ENCODE assay signal across 19 cellular contexts in genomic region chr12:4833053-4833452, GRCh38.
DNase-seq lines count a peak whose midpoint lies in the region; ATAC-seq, FAIRE-seq and TF ChIP-seq lines count a peak whose summit lies in the region.
"Had no signal": no experiment of that assay in that cellular context is flagged by ENCODE, and none has a peak within 500 bp of the region (broad histone marks: within the 10 kb centered on the region; RNA-seq: fewer than 3 reads in every experiment).

No MANE protein-coding gene starts in this region.

- H3K36me3 ChIP-seq in GM23338 (ENCODE audit: insufficient read depth), result no peaks in the 10 kb centered on the region

- H3K9me3 Mint-ChIP-seq in activated naive CD8-positive, alpha-beta T cell treated with anti-CD3 and anti-CD28 coated beads, Interleukin-2, amount 10 ng/mL, durations not matched to agents 7 days and 5 days, result peaks cover 12% of the 10 kb centered on the region
- H3K9me3 Mint-ChIP-seq in activated naive CD8-positive, alpha-beta T cell treated with anti-CD3 and anti-CD28 coated beads, Interleukin-2, amount 50 U/mL, for 24 hours, result peaks cover 8% of the 10 kb centered on the region
- no peaks in the 10 kb centered on the region; the same call in 2 of the 3 replicates for H3K9me3 Mint-ChIP-seq in GM23338

- no peaks in the 10 kb centered on the region for H3K27me3 ChIP-seq in GM23338 (ENCODE audit: insufficient read depth)

- peaks cover 22% of the 10 kb centered on the region for H3K27me3 Mint-ChIP-seq in activated naive CD8-positive, alpha-beta T cell treated with anti-CD3 and anti-CD28 coated beads, Interleukin-2, amount 10 ng/mL, durations not matched to agents 7 days and 5 days
- H3K27me3 Mint-ChIP-seq in activated naive CD8-positive, alpha-beta T cell treated with anti-CD3 and anti-CD28 coated beads, Interleukin-2, amount 50 U/mL, for 24 hours, result peaks cover 1% of the 10 kb centered on the region
- peaks cover 5% of the 10 kb centered on the region for H3K27me3 Mint-ChIP-seq in GM23338 (ENCODE audit: insufficient read depth, low read depth, poor library complexity)

- H2AFZ ChIP-seq in GM23338, result no peak overlapping the region

- H3K4me1 Mint-ChIP-seq in activated naive CD8-positive, alpha-beta T cell treated with anti-CD3 and anti-CD28 coated beads, Interleukin-2, amount 10 ng/mL, durations not matched to agents 7 days and 5 days, result peaks cover 34% of the 10 kb centered on the region
- peaks cover 45% of the 10 kb centered on the region for H3K4me1 Mint-ChIP-seq in activated naive CD8-positive, alpha-beta T cell treated with anti-CD3 and anti-CD28 coated beads, Interleukin-2, amount 50 U/mL, for 24 hours
- H3K4me1 Mint-ChIP-seq in GM23338, result peaks cover 6% of the 10 kb centered on the region

- POLR2A ChIA-PET in activated naive CD8-positive, alpha-beta T cell treated with anti-CD3 and anti-CD28 coated beads, Interleukin-2, amount 10 ng/mL, durations not matched to agents 7 days and 5 days (lab: Charles Lee), result no interaction called here

- peak overlapping the region; percentile 28 for H3K27ac Mint-ChIP-seq in activated naive CD8-positive, alpha-beta T cell treated with anti-CD3 and anti-CD28 coated beads, Interleukin-2, amount 10 ng/mL, durations not matched to agents 7 days and 5 days
- H3K27ac Mint-ChIP-seq in activated naive CD8-positive, alpha-beta T cell treated with anti-CD3 and anti-CD28 coated beads, Interleukin-2, amount 50 U/mL, for 24 hours, result no peak overlapping the region
- H3K27ac Mint-ChIP-seq in GM23338, result no peak overlapping the region
- H3K27ac Mint-ChIP-seq: CD4-positive, alpha-beta memory T cell; HFFc6 had no signal

- no peaks in the 10 kb centered on the region for H3F3A ChIP-seq in GM23338 (replicated peaks; ENCODE audit: low read depth)

- H3K4me2 ChIP-seq in GM23338, result no peak overlapping the region

- H4K20me1 ChIP-seq in GM23338 (replicated peaks; ENCODE audit: insufficient read depth), result no peaks in the 10 kb centered on the region; the same call in none of the 2 replicates

- FAIRE-seq in urothelium cell line (lab: Jason Lieb, UNC), result peak; percentile 59
- FAIRE-seq: HTR-8/SVneo had no signal

- intact Hi-C loops in posterior vena cava (cut with DNase I), result no loop called here

- no peaks in the 10 kb centered on the region for H3K9me2 ChIP-seq in GM23338 (ENCODE audit: insufficient read depth)

- no peak overlapping the region for H3K4me3 Mint-ChIP-seq in activated naive CD8-positive, alpha-beta T cell treated with anti-CD3 and anti-CD28 coated beads, Interleukin-2, amount 10 ng/mL, durations not matched to agents 7 days and 5 days
- H3K4me3 Mint-ChIP-seq in activated naive CD8-positive, alpha-beta T cell treated with anti-CD3 and anti-CD28 coated beads, Interleukin-2, amount 50 U/mL, for 24 hours, result no peak overlapping the region
- H3K4me3 Mint-ChIP-seq in GM23338, result no peak overlapping the region
- H3K4me3 Mint-ChIP-seq: CD14-positive monocyte; CD4-positive, alpha-beta memory T cell; HFFc6 had no signal

- no peak overlapping the region for H3K27ac ChIP-seq in GM23338 (ENCODE audit: low read depth)
- H3K27ac ChIP-seq: 22Rv1 had no signal

- peaks cover 12% of the 10 kb centered on the region for H3K36me3 Mint-ChIP-seq in activated naive CD8-positive, alpha-beta T cell treated with anti-CD3 and anti-CD28 coated beads, Interleukin-2, amount 10 ng/mL, durations not matched to agents 7 days and 5 days
- H3K36me3 Mint-ChIP-seq in activated naive CD8-positive, alpha-beta T cell treated with anti-CD3 and anti-CD28 coated beads, Interleukin-2, amount 50 U/mL, for 24 hours (ENCODE audit: low read depth), result peaks cover 2% of the 10 kb centered on the region
- H3K36me3 Mint-ChIP-seq in GM23338 (ENCODE audit: low read depth), result no peaks in the 10 kb centered on the region; the same call in 2 of the 3 replicates
- H3K36me3 Mint-ChIP-seq: CD14-positive monocyte; CD4-positive, alpha-beta memory T cell had no signal

- H3K79me2 ChIP-seq in GM23338 (replicated peaks; ENCODE audit: insufficient read depth), result no peaks in the 10 kb centered on the region

- DNase-seq in activated naive CD8-positive, alpha-beta T cell treated with anti-CD3 and anti-CD28 coated beads, Interleukin-2, amount 10 ng/mL, durations not matched to agents 7 days and 5 days, result no peak
- no peak for DNase-seq in activated naive CD8-positive, alpha-beta T cell treated with anti-CD3 and anti-CD28 coated beads, Interleukin-2, amount 50 U/mL, for 24 hours
- DNase-seq in GM23338 (ENCODE audit: low spot score) (no peak), posterior vena cava (ENCODE audit: low spot score) (peak; percentile 57), urothelium cell line (ENCODE audit: low spot score) (no peak), LoVo (ENCODE audit: low spot score) (no peak)
- no peak for DNase-seq in stimulated activated naive CD4-positive, alpha-beta T cell treated with Interleukin-2 at 50 U/mL for 16 hours (lab: John Stamatoyannopoulos, UW)
- no peak for DNase-seq in stimulated activated CD4-positive, alpha-beta T cell treated with anti-CD3 and anti-CD28 coated beads, Interleukin-4, amount 100 ng/mL, for 1 hour
- DNase-seq: CD4-positive, alpha-beta memory T cell; DMS153; DMS79; GF-D8; GOT3; H7; HFFc6 had no signal

- no peak for TF ChIP-seq CTCF in GM23338 (conservative IDR thresholded peaks at IDR 0.05; ENCODE audit: low read depth in 2 of 2)

- no peaks in the 10 kb centered on the region; the same call in 1 of the 2 replicates for H3K4me1 ChIP-seq in GM23338 (ENCODE audit: insufficient read depth)

- ATAC-seq in activated naive CD8-positive, alpha-beta T cell treated with anti-CD3 and anti-CD28 coated beads, Interleukin-2, amount 10 ng/mL, durations not matched to agents 7 days and 5 days (ENCODE audit: low read depth), result no peak
- no peak for ATAC-seq in activated naive CD8-positive, alpha-beta T cell treated with anti-CD3 and anti-CD28 coated beads, Interleukin-2, amount 50 U/mL, for 24 hours
- ATAC-seq in GM23338, result no peak
- ATAC-seq: HCT116 had no signal

- H3K4me3 ChIP-seq in GM23338, result no peak overlapping the region

TF ChIP-seq in GM23338, 12 proteins besides CTCF, POLR2A, EP300 and RAD21:
- TF ChIP-seq ZNF331 (CRISPR knock-in tag; IDR thresholded peaks at IDR 0.05; ENCODE audit: low read depth) (peak; percentile 76), ZNF114 (CRISPR knock-in tag; IDR thresholded peaks at IDR 0.05) (no peak)
